Comparison of ENCODE assay signal across 16 cellular contexts in genomic region chr20:2455771-2456497, GRCh38. TPM values are rescaled to one million over a fixed set of nuclear protein-coding genes. Genes with fewer than 3 reads are reported as not detected.
A peak's percentile ranks its signal among the peaks of the same experiment; 100 is the strongest.
DNase-seq lines count a peak whose midpoint lies in the region; ATAC-seq, FAIRE-seq and TF ChIP-seq lines count a peak whose summit lies in the region.
"Had no signal": no experiment of that assay in that cellular context is flagged by ENCODE, and none has a peak within 500 bp of the region (broad histone marks: within the 10 kb centered on the region; RNA-seq: fewer than 3 reads in every experiment).

No MANE protein-coding gene starts in this region.

- no peak for DNase-seq in activated T-cell treated with anti-CD3 and anti-CD28 coated beads, Interleukin-2, amount 50 U/mL, for 72 hours
- DNase-seq in activated T-cell treated with anti-CD3 and anti-CD28 coated beads, Interleukin-2, amount 50 U/mL, for 1 hour = no peak
- DNase-seq in SK-N-MC (ENCODE audit: low read depth, low spot score) (no peak), GM13977 (ENCODE audit: low spot score) (no peak), small intestine (no peak), brain microvascular endothelial cell (no peak)
- DNase-seq in central memory CD8-positive, alpha-beta T cell (ENCODE audit: low spot score in 2 of 2) = no peak
- DNase-seq: CD8-positive, alpha-beta memory T cell; NCI-H1092; NCI-H1694; NCI-H69; PC-3 had no signal

- H3K9ac ChIP-seq in SK-N-MC (ENCODE audit: insufficient read length) = no peak overlapping the region

- H3K27ac ChIP-seq in SK-N-MC (peak overlapping the region; percentile 62; the same call in 1 of the 2 replicates), small intestine (ENCODE audit: low read depth in 1 of 2, low read length in 1 of 2) (no peak overlapping the region), brain microvascular endothelial cell (no peak overlapping the region)

- H3K27ac Mint-ChIP-seq in activated T-cell treated with anti-CD3 and anti-CD28 coated beads, Interleukin-2, amount 50 U/mL, for 72 hours = peak overlapping the region; percentile 89
- H3K27ac Mint-ChIP-seq in central memory CD8-positive, alpha-beta T cell (ENCODE audit: low read depth) = peak overlapping the region; percentile 35
- H3K27ac Mint-ChIP-seq in stimulated activated memory B cell treated with anti-CD40 and anti-IgM and Interleukin-4, amounts not matched to agents 10 μg/mL and 1 μg/mL and 100 μg/mL, for 72 hours = peak overlapping the region; percentile 7
- H3K27ac Mint-ChIP-seq: CD8-positive, alpha-beta memory T cell had no signal

- H3K9me3 ChIP-seq in SK-N-MC (ENCODE audit: low read depth, low read length) (no peaks in the 10 kb centered on the region), small intestine (ENCODE audit: control insufficient read depth, low read depth) (no peaks in the 10 kb centered on the region)
- H3K9me3 ChIP-seq: HAP-1 had no signal

- in situ Hi-C loops in GM13977 (cut with MboI; ENCODE audit: low pct_unique_long_range_greater_than_20kb, low sequenced_read_pairs, unreplicated experiment) (no loop called here), brain microvascular endothelial cell (cut with HindIII; ENCODE audit: low pct_ligation_motif_present, low sequenced_read_pairs) (no loop called here)

- H3K9me3 Mint-ChIP-seq in activated T-cell treated with anti-CD3 and anti-CD28 coated beads, Interleukin-2, amount 50 U/mL, for 72 hours = no peaks in the 10 kb centered on the region
- H3K9me3 Mint-ChIP-seq in central memory CD8-positive, alpha-beta T cell = no peaks in the 10 kb centered on the region
- H3K9me3 Mint-ChIP-seq in stimulated activated memory B cell treated with anti-CD40 and anti-IgM and Interleukin-4, amounts not matched to agents 10 μg/mL and 1 μg/mL and 100 μg/mL, for 72 hours = no peaks in the 10 kb centered on the region
- H3K9me3 Mint-ChIP-seq: CD8-positive, alpha-beta memory T cell had no signal

- peaks cover 5 to 20% of the 10 kb centered on the region in 2 donors for H3K36me3 Mint-ChIP-seq in activated T-cell treated with anti-CD3 and anti-CD28 coated beads, Interleukin-2, amount 50 U/mL, for 72 hours (ENCODE audit: insufficient read depth in 2 of 2)
- H3K36me3 Mint-ChIP-seq in central memory CD8-positive, alpha-beta T cell (ENCODE audit: insufficient read depth) = peaks cover 32% of the 10 kb centered on the region
- peaks cover 29% of the 10 kb centered on the region for H3K36me3 Mint-ChIP-seq in stimulated activated memory B cell treated with anti-CD40 and anti-IgM and Interleukin-4, amounts not matched to agents 10 μg/mL and 1 μg/mL and 100 μg/mL, for 72 hours

- FAIRE-seq in small intestine (lab: Jason Lieb, UNC) = no peak
- FAIRE-seq: GM19239, HTR-8/SVneo had no signal

- no peaks in the 10 kb centered on the region for H3K4me1 ChIP-seq in small intestine (ENCODE audit: control insufficient read depth in 2 of 2, insufficient read depth in 1 of 2, low read depth in 1 of 2, low read length in 1 of 2)
- H3K4me1 ChIP-seq: HAP-1 had no signal

- no peak overlapping the region for H3K4me3 Mint-ChIP-seq in activated T-cell treated with anti-CD3 and anti-CD28 coated beads, Interleukin-2, amount 50 U/mL, for 72 hours
- H3K4me3 Mint-ChIP-seq in central memory CD8-positive, alpha-beta T cell = no peak overlapping the region
- H3K4me3 Mint-ChIP-seq in stimulated activated memory B cell treated with anti-CD40 and anti-IgM and Interleukin-4, amounts not matched to agents 10 μg/mL and 1 μg/mL and 100 μg/mL, for 72 hours = no peak overlapping the region
- H3K4me3 Mint-ChIP-seq: CD8-positive, alpha-beta memory T cell had no signal

- WGBS in small intestine, 3 donors = 77 to 89% (median 88%) methylated on average over 2 of the region's 2 CpGs

- no peak for ATAC-seq in activated T-cell treated with anti-CD3 and anti-CD28 coated beads, Interleukin-2, amount 50 U/mL, for 72 hours (replicated peaks in 1 of 2)
- no peak for ATAC-seq in central memory CD8-positive, alpha-beta T cell (replicated peaks; ENCODE audit: extremely low read depth, poor library complexity, severe bottlenecking)
- ATAC-seq in stimulated activated memory B cell treated with anti-CD40 and anti-IgM and Interleukin-4, amounts not matched to agents 10 μg/mL and 1 μg/mL and 100 μg/mL, for 72 hours = no peak
- ATAC-seq: PC-3 had no signal

- no peak for TF ChIP-seq CTCF in GM13977 (IDR thresholded peaks at IDR 0.05; ENCODE audit: extremely low read depth, insufficient read depth, missing control alignments)
- TF ChIP-seq CTCF in brain microvascular endothelial cell (IDR thresholded peaks at IDR 0.05; ENCODE audit: low read depth, low read length, missing control alignments) = no peak

- peaks cover 24% of the 10 kb centered on the region for H3K36me3 ChIP-seq in SK-N-MC (ENCODE audit: insufficient read depth, low read length)
- H3K36me3 ChIP-seq in small intestine (ENCODE audit: control insufficient read depth in 2 of 2, insufficient read depth in 2 of 2, low read length in 2 of 2) = peaks cover 8 to 9% of the 10 kb centered on the region in 2 donors
- H3K36me3 ChIP-seq in brain microvascular endothelial cell (replicated peaks) = peaks cover 22% of the 10 kb centered on the region

- no peaks in the 10 kb centered on the region for H3K27me3 ChIP-seq in small intestine (ENCODE audit: control insufficient read depth in 2 of 2, insufficient read depth in 2 of 2, low read length in 2 of 2)
- no peaks in the 10 kb centered on the region for H3K27me3 ChIP-seq in brain microvascular endothelial cell (replicated peaks)

- peaks cover 18% of the 10 kb centered on the region for H3K4me1 Mint-ChIP-seq in activated T-cell treated with anti-CD3 and anti-CD28 coated beads, Interleukin-2, amount 50 U/mL, for 72 hours (ENCODE audit: low read depth)
- H3K4me1 Mint-ChIP-seq in central memory CD8-positive, alpha-beta T cell = peaks cover 3% of the 10 kb centered on the region
- peaks cover 7% of the 10 kb centered on the region for H3K4me1 Mint-ChIP-seq in stimulated activated memory B cell treated with anti-CD40 and anti-IgM and Interleukin-4, amounts not matched to agents 10 μg/mL and 1 μg/mL and 100 μg/mL, for 72 hours

- H3K27me3 Mint-ChIP-seq in activated T-cell treated with anti-CD3 and anti-CD28 coated beads, Interleukin-2, amount 50 U/mL, for 72 hours (ENCODE audit: low read depth) = no peaks in the 10 kb centered on the region
- no peaks in the 10 kb centered on the region for H3K27me3 Mint-ChIP-seq in central memory CD8-positive, alpha-beta T cell
- no peaks in the 10 kb centered on the region for H3K27me3 Mint-ChIP-seq in stimulated activated memory B cell treated with anti-CD40 and anti-IgM and Interleukin-4, amounts not matched to agents 10 μg/mL and 1 μg/mL and 100 μg/mL, for 72 hours
- H3K27me3 Mint-ChIP-seq: CD8-positive, alpha-beta memory T cell had no signal

- H3K4me3 ChIP-seq in SK-N-MC (no peak overlapping the region), small intestine (ENCODE audit: low read depth in 1 of 2, low read length in 2 of 2) (no peak overlapping the region), brain microvascular endothelial cell (ENCODE audit: low read depth, low read length) (no peak overlapping the region)
- H3K4me3 ChIP-seq: HAP-1 had no signal

RNA-seq across cellular contexts. Expression of gene SNRPB, which starts 14.7 kb away (rescaled TPM):
- total RNA-seq in activated T-cell treated with anti-CD3 and anti-CD28 coated beads, Interleukin-2, amount 50 U/mL, for 72 hours = 100 to 1,000 TPM; 286 to 329 TPM
- 100 to 1,000 TPM; 164 to 316 (median 193) TPM for polyA plus RNA-seq in small intestine

RNA-seq across cellular contexts. Expression of gene ZNF343, which starts 52.8 kb away (rescaled TPM):
- 10 to 100 TPM; 12.4 to 16.4 TPM for total RNA-seq in activated T-cell treated with anti-CD3 and anti-CD28 coated beads, Interleukin-2, amount 50 U/mL, for 72 hours
- 1 to 10 TPM; 3.2 to 5.0 (median 4.9) TPM for polyA plus RNA-seq in small intestine

Comparison
In these comparisons a context has a peak if more than half of its experiments do, and no peak if none do; other contexts are left out.
1. H3K27ac Mint-ChIP-seq: peak in every context shown above with its lines; median percentile 89 in activated T-cell treated with anti-CD3 and anti-CD28 coated beads, Interleukin-2, amount 50 U/mL, for 72 hours; 35 in central memory CD8-positive, alpha-beta T cell; 7 in stimulated activated memory B cell treated with anti-CD40 and anti-IgM and Interleukin-4, amounts not matched to agents 10 μg/mL and 1 μg/mL and 100 μg/mL, for 72 hours.